1 cellular context compared by ENCODE assay signal in genomic region chr4:85759392-85759791, GRCh38.
TF ChIP-seq lines count a peak whose summit lies in the region.

No MANE protein-coding gene starts in this region.

TF ChIP-seq in WTC11, 78 proteins besides CTCF, POLR2A, EP300 and RAD21 (continued from another document):
- TF ChIP-seq ZNF532 (CRISPR knock-in tag; IDR thresholded peaks at IDR 0.05; ENCODE audit: borderline replicate concordance) (no peak), NR2C2 (CRISPR knock-in tag; IDR thresholded peaks at IDR 0.05) (no peak), ATF3 (CRISPR knock-in tag; conservative IDR thresholded peaks at IDR 0.05) (no peak)
